Comparison of ENCODE assay signal across 8 cellular contexts in genomic region chr5:59380350-59380951, GRCh38.
A peak's percentile ranks its signal among the peaks of the same experiment; 100 is the strongest.
DNase-seq lines count a peak whose midpoint lies in the region; ATAC-seq lines count a peak whose summit lies in the region.

No MANE protein-coding gene starts in this region.

- no peak overlapping the region for H3K27ac ChIP-seq in right cardiac atrium (ENCODE audit: low read length)

- H3K27ac Mint-ChIP-seq in activated naive CD8-positive, alpha-beta T cell treated with anti-CD3 and anti-CD28 coated beads for 36 hours, result peak overlapping the region; percentile 14

- no peaks in the 10 kb centered on the region for H3K27me3 ChIP-seq in right cardiac atrium (ENCODE audit: control insufficient read depth, insufficient read depth)

- peaks cover 4% of the 10 kb centered on the region for H3K4me1 Mint-ChIP-seq in activated naive CD8-positive, alpha-beta T cell treated with anti-CD3 and anti-CD28 coated beads for 36 hours

- H3K9me3 ChIP-seq in right cardiac atrium (ENCODE audit: control insufficient read depth, low read length), result no peaks in the 10 kb centered on the region

- H3K9me3 Mint-ChIP-seq in activated naive CD8-positive, alpha-beta T cell treated with anti-CD3 and anti-CD28 coated beads for 36 hours, result peaks cover 2% of the 10 kb centered on the region

- peak; percentile 86 for DNase-seq in Daoy (ENCODE audit: low read depth)
- peak; percentile 64 for DNase-seq in NCI-H446 treated with DMSO at 0.1 percent for 48 hours (lab: John Stamatoyannopoulos, UW)
- DNase-seq in activated naive CD8-positive, alpha-beta T cell treated with anti-CD3 and anti-CD28 coated beads for 36 hours, result peak; percentile 34
- DNase-seq in right cardiac atrium, result no peak
- peak; percentile 40 for DNase-seq in smooth muscle cell of the brain vasculature (ENCODE audit: low read depth, low spot score)
- no peak for DNase-seq in cortex of kidney (lab: John Stamatoyannopoulos, UW)

- intact Hi-C loops in right cardiac atrium (cut with DNase I), result loop anchor here in 1 of 4 donors (5.0 kb wide), 1 partner anchor 193 kb away; no protein-coding TSS in a partner anchor

- peak; percentile 100 for ATAC-seq in GM19351 (IDR thresholded peaks at IDR 0.05; ENCODE audit: unreplicated experiment)
- peak; percentile 95 for ATAC-seq in HG03196 (IDR thresholded peaks at IDR 0.05; ENCODE audit: unreplicated experiment)
- ATAC-seq in right cardiac atrium, result peak; percentile 40 to 76

- no peaks in the 10 kb centered on the region for H3K27me3 Mint-ChIP-seq in activated naive CD8-positive, alpha-beta T cell treated with anti-CD3 and anti-CD28 coated beads for 36 hours

- H3K36me3 Mint-ChIP-seq in activated naive CD8-positive, alpha-beta T cell treated with anti-CD3 and anti-CD28 coated beads for 36 hours, result no peaks in the 10 kb centered on the region

- WGBS in right cardiac atrium, result 23% methylated on average over 1 of the region's 1 CpG

- H3K4me3 Mint-ChIP-seq in activated naive CD8-positive, alpha-beta T cell treated with anti-CD3 and anti-CD28 coated beads for 36 hours, result no peak overlapping the region

- H3K4me3 ChIP-seq in right cardiac atrium (ENCODE audit: low read length), result no peak overlapping the region

- no peaks in the 10 kb centered on the region for H3K4me1 ChIP-seq in right cardiac atrium (ENCODE audit: control insufficient read depth, insufficient read depth, low read length)

Comparison
In these comparisons a context has a peak if more than half of its experiments do, and no peak if none do; other contexts are left out.
1. DNase-seq: peak in Daoy (single experiment), NCI-H446 treated with DMSO at 0.1 percent for 48 hours (single experiment), activated naive CD8-positive, alpha-beta T cell treated with anti-CD3 and anti-CD28 coated beads for 36 hours (single experiment) and smooth muscle cell of the brain vasculature (single experiment); none in right cardiac atrium (0 of 3) and cortex of kidney (single experiment).
2. Peak in every context shown above with its lines, with median percentiles within 50 percentile points of each other: ATAC-seq.